In genomic region chr13:34345601-34345939, GRCh38 we compare ENCODE assay signal across 25 cellular contexts.
"Had no signal": no experiment of that assay in that cellular context is flagged by ENCODE, and none has a peak within 500 bp of the region (broad histone marks: within the 10 kb centered on the region; RNA-seq: fewer than 3 reads in every experiment).

No MANE protein-coding gene starts in this region.

- H3K27me3 ChIP-seq: left lung, ovary, right atrium auricular region, right lobe of liver, tibial nerve, uterus had no signal

- FAIRE-seq: kidney had no signal

- H3K4me3 Mint-ChIP-seq: mesothelial cell of epicardium; naive B cell; natural killer cell; nephron progenitor cell; stimulated activated memory B cell treated with anti-CD40 and anti-IgM and Interleukin-4, amounts not matched to agents 10 μg/mL and 1 μg/mL and 100 μg/mL, for 72 hours; stimulated activated naive CD8-positive, alpha-beta T cell treated with anti-CD3 and anti-CD28 coated beads, Interleukin-15, amount 100 ng/mL, for 72 hours; type B pancreatic cell had no signal

- H3K36me3 ChIP-seq: left lung, lower lobe of right lung, ovary, right atrium auricular region, right lobe of liver, tibial nerve, uterus had no signal

- H3K27me3 Mint-ChIP-seq: progenitor cell of endocrine pancreas; stimulated activated memory B cell treated with anti-CD40 and anti-IgM and Interleukin-4, amounts not matched to agents 10 μg/mL and 1 μg/mL and 100 μg/mL, for 72 hours; stimulated activated naive CD8-positive, alpha-beta T cell treated with anti-CD3 and anti-CD28 coated beads, Interleukin-15, amount 100 ng/mL, for 72 hours had no signal

- ATAC-seq: left colon; left lung; lower lobe of right lung; natural killer cell; right lobe of liver; stimulated activated memory B cell treated with anti-CD40 and anti-IgM and Interleukin-4, amounts not matched to agents 10 μg/mL and 1 μg/mL and 100 μg/mL, for 72 hours; stimulated activated naive CD8-positive, alpha-beta T cell treated with anti-CD3 and anti-CD28 coated beads, Interleukin-15, amount 100 ng/mL, for 72 hours had no signal

- H3K27ac ChIP-seq: left lung, lower lobe of right lung, ovary, right atrium auricular region, right lobe of liver, tibial nerve, uterus had no signal

- H3K4me1 ChIP-seq: left lung, lower lobe of right lung, right lobe of liver, uterus had no signal

- H3K36me3 Mint-ChIP-seq: mesothelial cell of epicardium; naive B cell; natural killer cell; stimulated activated memory B cell treated with anti-CD40 and anti-IgM and Interleukin-4, amounts not matched to agents 10 μg/mL and 1 μg/mL and 100 μg/mL, for 72 hours; type B pancreatic cell had no signal

- H3K27ac Mint-ChIP-seq: mesothelial cell of epicardium; naive B cell; natural killer cell; nephron progenitor cell; progenitor cell of endocrine pancreas; stimulated activated memory B cell treated with anti-CD40 and anti-IgM and Interleukin-4, amounts not matched to agents 10 μg/mL and 1 μg/mL and 100 μg/mL, for 72 hours; stimulated activated naive CD8-positive, alpha-beta T cell treated with anti-CD3 and anti-CD28 coated beads, Interleukin-15, amount 100 ng/mL, for 72 hours; type B pancreatic cell had no signal

- H3K4me3 ChIP-seq: left lung, lower lobe of right lung, ovary, right atrium auricular region, right lobe of liver, smooth muscle cell, tibial nerve, uterus had no signal

- H3K9me3 Mint-ChIP-seq: mesothelial cell of epicardium; nephron progenitor cell; stimulated activated memory B cell treated with anti-CD40 and anti-IgM and Interleukin-4, amounts not matched to agents 10 μg/mL and 1 μg/mL and 100 μg/mL, for 72 hours; type B pancreatic cell had no signal

- DNase-seq: kidney; left colon; left lung; lower lobe of right lung; mammary epithelial cell; naive B cell; natural killer cell; nephron progenitor cell; ovary; right lobe of liver; stimulated activated CD4-positive, alpha-beta T cell treated with anti-CD3 and anti-CD28 coated beads, Interleukin-1b, Interleukin-23, amount 100 ng/mL, for 48 hours; stimulated activated CD4-positive, alpha-beta T cell treated with anti-CD3 and anti-CD28 coated beads, Interleukin-2, amount 100 ng/mL, for 48 hours; stimulated activated CD4-positive, alpha-beta T cell treated with anti-CD3 and anti-CD28 coated beads, Interleukin-4, amount 100 ng/mL, for 4 hours; stimulated activated CD8-positive, alpha-beta memory T cell treated with anti-CD3 and anti-CD28 coated beads, Interleukin-4, amount 100 ng/mL, for 48 hours; stimulated activated naive CD4-positive, alpha-beta T cell treated with Interleukin-2 at 50 U/mL for 16 hours; stimulated activated naive CD8-positive, alpha-beta T cell treated with anti-CD3 and anti-CD28 coated beads, Interleukin-15, amount 100 ng/mL, for 72 hours; substantia nigra; uterus had no signal

- H3K9me3 ChIP-seq: left lung, lower lobe of right lung, ovary, right atrium auricular region, right lobe of liver, tibial nerve, uterus had no signal

- H3K4me1 Mint-ChIP-seq: naive B cell; natural killer cell; nephron progenitor cell; stimulated activated memory B cell treated with anti-CD40 and anti-IgM and Interleukin-4, amounts not matched to agents 10 μg/mL and 1 μg/mL and 100 μg/mL, for 72 hours; stimulated activated naive CD8-positive, alpha-beta T cell treated with anti-CD3 and anti-CD28 coated beads, Interleukin-15, amount 100 ng/mL, for 72 hours had no signal
